ENCODE assay signal across 1 cellular context in the genomic region with DNA sequence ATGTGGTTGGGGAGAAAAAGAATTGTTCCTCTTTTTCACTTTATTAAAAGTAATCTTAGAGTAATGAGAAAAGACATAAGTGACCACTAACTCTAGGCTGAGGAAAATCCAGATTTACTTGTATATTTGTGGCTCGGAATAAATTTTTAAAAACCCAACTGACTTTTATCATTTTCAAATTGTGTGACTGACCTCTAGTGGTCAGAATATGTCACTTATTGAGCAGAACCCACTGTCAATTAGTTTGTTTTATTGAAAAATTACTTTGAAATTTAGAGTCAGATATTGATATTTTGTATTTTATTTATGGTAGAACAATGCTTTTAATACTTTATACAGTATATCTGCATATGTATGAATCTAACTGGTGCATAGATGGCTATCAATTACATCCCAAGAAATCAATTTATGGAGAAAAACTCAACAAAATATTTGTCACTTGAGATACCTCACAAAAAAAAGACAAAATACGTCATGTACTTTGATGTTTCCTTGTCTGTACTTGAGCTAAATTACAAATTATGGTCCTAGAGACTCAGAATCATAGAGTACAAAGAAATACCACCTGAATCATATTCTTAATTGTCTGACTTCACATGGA.
TF ChIP-seq lines count a peak whose summit lies in the region.

No MANE protein-coding gene starts in this region.

TF ChIP-seq in Ishikawa, 13 proteins besides CTCF, POLR2A, EP300 and RAD21 (continued from another document):
- TF ChIP-seq, protein P1, sequence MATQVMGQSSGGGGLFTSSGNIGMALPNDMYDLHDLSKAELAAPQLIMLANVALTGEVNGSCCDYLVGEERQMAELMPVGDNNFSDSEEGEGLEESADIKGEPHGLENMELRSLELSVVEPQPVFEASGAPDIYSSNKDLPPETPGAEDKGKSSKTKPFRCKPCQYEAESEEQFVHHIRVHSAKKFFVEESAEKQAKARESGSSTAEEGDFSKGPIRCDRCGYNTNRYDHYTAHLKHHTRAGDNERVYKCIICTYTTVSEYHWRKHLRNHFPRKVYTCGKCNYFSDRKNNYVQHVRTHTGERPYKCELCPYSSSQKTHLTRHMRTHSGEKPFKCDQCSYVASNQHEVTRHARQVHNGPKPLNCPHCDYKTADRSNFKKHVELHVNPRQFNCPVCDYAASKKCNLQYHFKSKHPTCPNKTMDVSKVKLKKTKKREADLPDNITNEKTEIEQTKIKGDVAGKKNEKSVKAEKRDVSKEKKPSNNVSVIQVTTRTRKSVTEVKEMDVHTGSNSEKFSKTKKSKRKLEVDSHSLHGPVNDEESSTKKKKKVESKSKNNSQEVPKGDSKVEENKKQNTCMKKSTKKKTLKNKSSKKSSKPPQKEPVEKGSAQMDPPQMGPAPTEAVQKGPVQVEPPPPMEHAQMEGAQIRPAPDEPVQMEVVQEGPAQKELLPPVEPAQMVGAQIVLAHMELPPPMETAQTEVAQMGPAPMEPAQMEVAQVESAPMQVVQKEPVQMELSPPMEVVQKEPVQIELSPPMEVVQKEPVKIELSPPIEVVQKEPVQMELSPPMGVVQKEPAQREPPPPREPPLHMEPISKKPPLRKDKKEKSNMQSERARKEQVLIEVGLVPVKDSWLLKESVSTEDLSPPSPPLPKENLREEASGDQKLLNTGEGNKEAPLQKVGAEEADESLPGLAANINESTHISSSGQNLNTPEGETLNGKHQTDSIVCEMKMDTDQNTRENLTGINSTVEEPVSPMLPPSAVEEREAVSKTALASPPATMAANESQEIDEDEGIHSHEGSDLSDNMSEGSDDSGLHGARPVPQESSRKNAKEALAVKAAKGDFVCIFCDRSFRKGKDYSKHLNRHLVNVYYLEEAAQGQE (IDR thresholded peaks at IDR 0.05; ENCODE audit: low read depth), result no peak
- TF ChIP-seq NFIC (IDR thresholded peaks at IDR 0.05) (no peak), TAF1 (IDR thresholded peaks at IDR 0.05; ENCODE audit: low read depth) (no peak), TCF12 (IDR thresholded peaks at IDR 0.05; ENCODE audit: low read depth) (no peak), USF1 (IDR thresholded peaks at IDR 0.05) (no peak), FOXM1 (IDR thresholded peaks at IDR 0.05; ENCODE audit: borderline replicate concordance, low read depth) (no peak), TEAD4 (IDR thresholded peaks at IDR 0.05) (no peak)
- TF ChIP-seq, protein P2, sequence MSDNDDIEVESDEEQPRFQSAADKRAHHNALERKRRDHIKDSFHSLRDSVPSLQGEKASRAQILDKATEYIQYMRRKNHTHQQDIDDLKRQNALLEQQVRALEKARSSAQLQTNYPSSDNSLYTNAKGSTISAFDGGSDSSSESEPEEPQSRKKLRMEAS (IDR thresholded peaks at IDR 0.05), result no peak
